In the genomic region with DNA sequence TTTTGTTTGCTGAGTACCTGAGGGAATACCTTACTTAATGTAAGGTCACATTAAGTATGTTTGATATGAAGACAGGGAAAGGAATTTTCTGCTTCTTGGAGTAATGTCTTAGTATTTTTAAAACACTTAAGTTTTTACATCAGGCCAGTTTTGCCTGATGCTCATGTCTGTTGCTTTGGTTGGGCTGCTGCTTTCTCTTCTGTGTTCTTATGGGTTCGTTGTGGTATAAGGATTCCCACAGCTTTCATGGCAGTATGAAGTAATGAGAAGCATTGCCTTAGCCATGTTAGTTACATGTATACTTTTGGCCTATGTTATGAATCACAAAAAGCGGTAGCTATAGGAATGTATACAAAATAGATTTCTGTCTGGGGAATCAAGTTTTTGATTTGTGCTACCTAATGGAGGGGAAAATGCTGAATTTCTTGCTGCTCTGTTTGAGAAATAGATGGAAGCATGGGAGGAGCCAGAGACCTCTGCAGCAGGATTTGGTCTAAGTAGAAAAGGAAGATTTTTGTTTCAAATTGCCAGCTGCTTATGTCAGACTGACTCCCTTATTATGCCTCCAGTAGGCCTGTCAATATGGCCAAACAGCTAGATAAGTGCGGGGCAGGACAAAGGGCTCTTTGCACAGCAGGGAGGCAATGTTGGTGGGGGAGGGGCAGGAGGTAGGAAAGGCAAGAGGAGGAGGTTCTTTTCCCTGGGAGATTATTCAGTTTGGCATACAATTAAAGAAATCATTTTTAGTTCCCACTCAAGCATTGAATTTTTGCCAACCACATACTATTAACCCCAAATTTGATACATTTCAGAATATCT, we compare ENCODE assay signal across 8 cellular contexts. TPM values are rescaled to one million over a fixed set of nuclear protein-coding genes. Genes with fewer than 3 reads are reported as not detected.
DNase-seq lines count a peak whose midpoint lies in the region; ATAC-seq and TF ChIP-seq lines count a peak whose summit lies in the region.

No MANE protein-coding gene starts in this region.

- H3K27me3 Mint-ChIP-seq in stimulated activated memory B cell treated with anti-CD40 and anti-IgM and Interleukin-4, amounts not matched to agents 10 μg/mL and 1 μg/mL and 100 μg/mL, for 72 hours = no peaks in the 10 kb centered on the region
- no peaks in the 10 kb centered on the region for H3K27me3 Mint-ChIP-seq in activated naive CD4-positive, alpha-beta T cell treated with anti-CD3 and anti-CD28 coated beads for 36 hours (ENCODE audit: low read depth)

- no peak overlapping the region for H3K4me3 Mint-ChIP-seq in stimulated activated memory B cell treated with anti-CD40 and anti-IgM and Interleukin-4, amounts not matched to agents 10 μg/mL and 1 μg/mL and 100 μg/mL, for 72 hours
- H3K4me3 Mint-ChIP-seq in activated naive CD4-positive, alpha-beta T cell treated with anti-CD3 and anti-CD28 coated beads for 36 hours = no peak overlapping the region

- H3K27ac Mint-ChIP-seq in stimulated activated memory B cell treated with anti-CD40 and anti-IgM and Interleukin-4, amounts not matched to agents 10 μg/mL and 1 μg/mL and 100 μg/mL, for 72 hours = no peak overlapping the region
- H3K27ac Mint-ChIP-seq in activated naive CD4-positive, alpha-beta T cell treated with anti-CD3 and anti-CD28 coated beads for 36 hours = no peak overlapping the region

- peaks cover 100% of the 10 kb centered on the region for H3K79me2 ChIP-seq in DND-41 (ENCODE audit: insufficient read depth, low read length)

- ATAC-seq in DND-41 (ENCODE audit: insufficient read depth, low read depth) (no peak), right lobe of liver (peak; percentile 44 to 70 (median 64))
- ATAC-seq in stimulated activated memory B cell treated with anti-CD40 and anti-IgM and Interleukin-4, amounts not matched to agents 10 μg/mL and 1 μg/mL and 100 μg/mL, for 72 hours = no peak

- H3K4me1 Mint-ChIP-seq in stimulated activated memory B cell treated with anti-CD40 and anti-IgM and Interleukin-4, amounts not matched to agents 10 μg/mL and 1 μg/mL and 100 μg/mL, for 72 hours = peaks cover 76% of the 10 kb centered on the region
- H3K4me1 Mint-ChIP-seq in activated naive CD4-positive, alpha-beta T cell treated with anti-CD3 and anti-CD28 coated beads for 36 hours (ENCODE audit: low read depth) = peaks cover 70% of the 10 kb centered on the region

- intact Hi-C loops in breast epithelium (cut with DNase I; ENCODE audit: low total_unique reads) = no loop called here
- intact Hi-C loops in right lobe of liver (cut with DNase I) = no loop called here
- intact Hi-C loops in spleen (cut with DNase I; ENCODE audit: low total_unique reads) = no loop called here
- intact Hi-C loops in activated naive CD4-positive, alpha-beta T cell treated with anti-CD3 and anti-CD28 coated beads for 36 hours (cut with micrococcal nuclease) = no loop called here

- H3K4me1 ChIP-seq in DND-41 (ENCODE audit: insufficient read depth, low read length) = peaks cover 56% of the 10 kb centered on the region
- H3K4me1 ChIP-seq in breast epithelium = peaks cover 3 to 30% of the 10 kb centered on the region in 2 donors
- H3K4me1 ChIP-seq in right lobe of liver = peaks cover 2 to 67% (median 27%) of the 10 kb centered on the region in 4 donors
- peaks cover 76 to 94% (median 90%) of the 10 kb centered on the region in 6 donors for H3K4me1 ChIP-seq in spleen

- peaks cover 90% of the 10 kb centered on the region for H4K20me1 ChIP-seq in DND-41 (ENCODE audit: insufficient read depth, low read length)

- H3K9ac ChIP-seq in DND-41 (ENCODE audit: low read depth, low read length) = no peak overlapping the region

- TF ChIP-seq POLR2A in breast epithelium (IDR thresholded peaks at IDR 0.05) (no peak), right lobe of liver (IDR thresholded peaks at IDR 0.05) (no peak), spleen (IDR thresholded peaks at IDR 0.05) (no peak)

- TF ChIP-seq CTCF in DND-41 (IDR thresholded peaks at IDR 0.05; ENCODE audit: borderline replicate concordance, extremely low read depth, low read length, poor library complexity, severe bottlenecking) (no peak), breast epithelium (IDR thresholded peaks at IDR 0.05) (no peak), right lobe of liver (IDR thresholded peaks at IDR 0.05) (no peak), spleen (IDR thresholded peaks at IDR 0.05 in 8 of 11, conservative IDR thresholded peaks at IDR 0.05 in 3 of 11) (no peak)

- H3K4me3 ChIP-seq in DND-41 (ENCODE audit: low read depth in 1 of 2, low read length in 2 of 2) = peak overlapping the region in 1 of 2 experiments; percentile 32; a peak in 1 of 4 replicates
- H3K4me3 ChIP-seq in breast epithelium = peak overlapping the region in 1 of 3 donors; percentile 32
- H3K4me3 ChIP-seq in right lobe of liver = peak overlapping the region in 1 of 3 donors; percentile 23
- H3K4me3 ChIP-seq in spleen = peak overlapping the region in 1 of 8 donors; percentile 10

- H3K9me3 ChIP-seq in DND-41 (ENCODE audit: insufficient read depth, low read length, severe bottlenecking) = no peaks in the 10 kb centered on the region
- H3K9me3 ChIP-seq in breast epithelium = no peaks in the 10 kb centered on the region
- H3K9me3 ChIP-seq in right lobe of liver = no peaks in the 10 kb centered on the region
- H3K9me3 ChIP-seq in spleen = no peaks in the 10 kb centered on the region

- H3K36me3 Mint-ChIP-seq in stimulated activated memory B cell treated with anti-CD40 and anti-IgM and Interleukin-4, amounts not matched to agents 10 μg/mL and 1 μg/mL and 100 μg/mL, for 72 hours = peaks cover 13% of the 10 kb centered on the region
- H3K36me3 Mint-ChIP-seq in activated naive CD4-positive, alpha-beta T cell treated with anti-CD3 and anti-CD28 coated beads for 36 hours (ENCODE audit: low read depth) = peaks cover 20% of the 10 kb centered on the region

- H3K27me3 ChIP-seq in DND-41 (ENCODE audit: insufficient read depth, low read length, poor library complexity) (no peaks in the 10 kb centered on the region), breast epithelium (no peaks in the 10 kb centered on the region), right lobe of liver (no peaks in the 10 kb centered on the region), spleen (replicated peaks in 1 of 7) (no peaks in the 10 kb centered on the region)

- no peaks in the 10 kb centered on the region for H3K9me3 Mint-ChIP-seq in stimulated activated memory B cell treated with anti-CD40 and anti-IgM and Interleukin-4, amounts not matched to agents 10 μg/mL and 1 μg/mL and 100 μg/mL, for 72 hours
- H3K9me3 Mint-ChIP-seq in activated naive CD4-positive, alpha-beta T cell treated with anti-CD3 and anti-CD28 coated beads for 36 hours = no peaks in the 10 kb centered on the region

- no peak for DNase-seq in DND-41
- DNase-seq in NCI-H1930 (lab: John Stamatoyannopoulos, UW) = peak; percentile 20 to 61
- no peak for DNase-seq in breast epithelium (ENCODE audit: low spot score in 2 of 2)
- DNase-seq in right lobe of liver = peak; percentile 53 to 85 (median 79)
- no peak for DNase-seq in spleen
- no peak for DNase-seq in HPDE6-E6E7 (ENCODE audit: extremely low spot score)
- no peak for DNase-seq in activated naive CD4-positive, alpha-beta T cell treated with anti-CD3 and anti-CD28 coated beads for 36 hours

- CTCF ChIA-PET in activated naive CD4-positive, alpha-beta T cell treated with anti-CD3 and anti-CD28 coated beads for 36 hours (lab: Charles Lee) = interaction anchor here (0.6 to 1.1 kb wide), 4 partner anchors 24 to 400 kb away, joined by 3 to 5 read pairs (median 4); no protein-coding TSS in a partner anchor

- H3K4me2 ChIP-seq in DND-41 (ENCODE audit: insufficient read depth, low read length) = peak overlapping the region; percentile 47

- 12% methylated on average over 3 of the region's 3 CpGs for WGBS in right lobe of liver (ENCODE audit: insufficient coverage, low coverage, low lambda C conversion rate, missing lambda C conversion rate)
- 42 to 67% (median 57%) methylated on average over 3 of the region's 3 CpGs for WGBS in spleen, 5 donors

- no peak overlapping the region for H2AFZ ChIP-seq in DND-41 (ENCODE audit: low read depth, low read length)

- H3K27ac ChIP-seq in DND-41 (ENCODE audit: low read length) (no peak overlapping the region), breast epithelium (peak overlapping the region; percentile 22 to 100), right lobe of liver (peak overlapping the region in 1 of 3 donors; percentile 94), spleen (peak overlapping the region in 3 of 8 donors; percentile 26 to 99 (median 34))

- H3K36me3 ChIP-seq in DND-41 (ENCODE audit: insufficient read depth, low read length) (peaks cover 8% of the 10 kb centered on the region; the same call in 1 of the 2 replicates), breast epithelium (no peaks in the 10 kb centered on the region), right lobe of liver (no peaks in the 10 kb centered on the region), spleen (no peaks in the 10 kb centered on the region)

RNA-seq across cellular contexts. Expression of a gene that starts 5.2 kb away (rescaled TPM):
- total RNA-seq in breast epithelium (100 to 1,000 TPM in 2 of 3 donors, 10 to 100 TPM in 1; 63.0 to 135 (median 118) TPM), right lobe of liver (10 to 100 TPM; 38.7 to 71.4 (median 52.3) TPM), spleen (100 to 1,000 TPM in 6 of 7 donors, 10 to 100 TPM in 1; 86.2 to 159 (median 126) TPM)
- 10 to 100 TPM in 2 of 3 donors, 1 to 10 TPM in 1; 9.7 to 21.9 (median 12.1) TPM for polyA plus RNA-seq in spleen
- total RNA-seq in activated naive CD4-positive, alpha-beta T cell treated with anti-CD3 and anti-CD28 coated beads for 36 hours = 100 to 1,000 TPM; 125 to 133 TPM

RNA-seq across cellular contexts. Expression of a gene that starts 39.8 kb away (rescaled TPM):
- total RNA-seq in breast epithelium = 10 to 100 TPM; 22.2 to 36.4 (median 25.2) TPM
- 10 to 100 TPM; 19.0 to 23.4 (median 21.2) TPM for total RNA-seq in right lobe of liver
- total RNA-seq in spleen = 10 to 100 TPM; 16.3 to 36.8 (median 26.4) TPM
- polyA plus RNA-seq in spleen = 10 to 100 TPM; 18.9 to 21.7 (median 21.6) TPM
- total RNA-seq in activated naive CD4-positive, alpha-beta T cell treated with anti-CD3 and anti-CD28 coated beads for 36 hours = 10 to 100 TPM; 46.0 to 48.9 TPM

Comparison
In these comparisons a context has a peak if more than half of its experiments do, and no peak if none do; other contexts are left out.
1. ATAC-seq: peak in right lobe of liver (4 of 4); none in DND-41 (single experiment) and stimulated activated memory B cell treated with anti-CD40 and anti-IgM and Interleukin-4, amounts not matched to agents 10 μg/mL and 1 μg/mL and 100 μg/mL, for 72 hours (single experiment).
2. DNase-seq: peak in NCI-H1930 (2 of 2) and right lobe of liver (3 of 3); none in DND-41 (single experiment), breast epithelium (0 of 2), spleen (single experiment), HPDE6-E6E7 (single experiment) and activated naive CD4-positive, alpha-beta T cell treated with anti-CD3 and anti-CD28 coated beads for 36 hours (single experiment).